In genomic region chr5:39362646-39363045, GRCh38 we compare ENCODE assay signal across 31 cellular contexts. TPM values are rescaled to one million over a fixed set of nuclear protein-coding genes. Genes with fewer than 3 reads are reported as not detected.
"Had no signal": no experiment of that assay in that cellular context is flagged by ENCODE, and none has a peak within 500 bp of the region (broad histone marks: within the 10 kb centered on the region; RNA-seq: fewer than 3 reads in every experiment).

No MANE protein-coding gene starts in this region.

- H3K27ac ChIP-seq: ascending aorta, breast epithelium, cardiac muscle cell, colonic mucosa, epithelial cell of prostate, esophagus squamous epithelium, VCaP had no signal

- ATAC-seq: activated naive CD4-positive, alpha-beta T cell treated with anti-CD3 and anti-CD28 coated beads, Interleukin-2, amount 50 U/mL, for 72 hours; activated T-cell treated with anti-CD3 and anti-CD28 coated beads, Interleukin-2, amount 50 U/mL, for 72 hours; WTC11 had no signal

- H3K27ac Mint-ChIP-seq: activated CD4-positive, alpha-beta memory T cell treated with anti-CD3 and anti-CD28 coated beads, Interleukin-2, amount 10 ng/mL, durations not matched to agents 7 days and 5 days; activated CD4-positive, alpha-beta T cell treated with anti-CD3 and anti-CD28 coated beads, Interleukin-2, amount 10 ng/mL, durations not matched to agents 7 days and 5 days; activated naive CD4-positive, alpha-beta T cell treated with anti-CD3 and anti-CD28 coated beads, Interleukin-2, amount 10 ng/mL, durations not matched to agents 7 days and 5 days; activated naive CD4-positive, alpha-beta T cell treated with anti-CD3 and anti-CD28 coated beads, Interleukin-2, amount 50 U/mL, for 72 hours; activated naive CD8-positive, alpha-beta T cell treated with anti-CD3 and anti-CD28 coated beads, Interleukin-2, amount 10 ng/mL, durations not matched to agents 7 days and 5 days; activated T-cell treated with anti-CD3 and anti-CD28 coated beads, Interleukin-2, amount 50 U/mL, for 24 hours; activated T-cell treated with anti-CD3 and anti-CD28 coated beads, Interleukin-2, amount 50 U/mL, for 72 hours; brain; WTC11 had no signal

- H3K36me3 Mint-ChIP-seq: activated naive CD4-positive, alpha-beta T cell treated with anti-CD3 and anti-CD28 coated beads, Interleukin-2, amount 10 ng/mL, durations not matched to agents 7 days and 5 days; activated naive CD4-positive, alpha-beta T cell treated with anti-CD3 and anti-CD28 coated beads, Interleukin-2, amount 50 U/mL, for 72 hours; activated naive CD8-positive, alpha-beta T cell treated with anti-CD3 and anti-CD28 coated beads, Interleukin-2, amount 10 ng/mL, durations not matched to agents 7 days and 5 days; brain had no signal

- H3K36me3 ChIP-seq: ascending aorta, breast epithelium, cardiac muscle cell, colonic mucosa, esophagus squamous epithelium had no signal

- H3K4me1 Mint-ChIP-seq: activated CD4-positive, alpha-beta memory T cell treated with anti-CD3 and anti-CD28 coated beads, Interleukin-2, amount 10 ng/mL, durations not matched to agents 7 days and 5 days; activated CD4-positive, alpha-beta T cell treated with anti-CD3 and anti-CD28 coated beads, Interleukin-2, amount 10 ng/mL, durations not matched to agents 7 days and 5 days; activated naive CD4-positive, alpha-beta T cell treated with anti-CD3 and anti-CD28 coated beads, Interleukin-2, amount 10 ng/mL, durations not matched to agents 7 days and 5 days; activated naive CD8-positive, alpha-beta T cell treated with anti-CD3 and anti-CD28 coated beads, Interleukin-2, amount 10 ng/mL, durations not matched to agents 7 days and 5 days; brain had no signal

- H3K4me1 ChIP-seq: ascending aorta, breast epithelium, colonic mucosa, esophagus squamous epithelium had no signal

- DNase-seq: activated CD4-positive, alpha-beta memory T cell treated with anti-CD3 and anti-CD28 coated beads, Interleukin-2, amount 10 ng/mL, durations not matched to agents 7 days and 5 days; activated CD4-positive, alpha-beta T cell treated with anti-CD3 and anti-CD28 coated beads for 1 hour; activated CD4-positive, alpha-beta T cell treated with anti-CD3 and anti-CD28 coated beads for 4 hours; activated CD4-positive, alpha-beta T cell treated with anti-CD3 and anti-CD28 coated beads, Interleukin-2, amount 10 ng/mL, durations not matched to agents 7 days and 5 days; activated CD4-positive, alpha-beta T cell treated with anti-CD3 and anti-CD28 coated beads, Interleukin-2, amount 50 U/mL, for 4 hours; activated CD8-positive, alpha-beta memory T cell treated with anti-CD3 and anti-CD28 coated beads, Interleukin-2, amount 50 U/mL, for 48 hours; activated gamma-delta T cell; activated naive CD4-positive, alpha-beta T cell; activated naive CD4-positive, alpha-beta T cell treated with anti-CD3 and anti-CD28 coated beads, Interleukin-2, amount 10 ng/mL, durations not matched to agents 7 days and 5 days; activated naive CD8-positive, alpha-beta T cell treated with anti-CD3 and anti-CD28 coated beads, Interleukin-2, amount 10 ng/mL, durations not matched to agents 7 days and 5 days; activated T-cell treated with anti-CD3 and anti-CD28 coated beads for 4 hours; activated T-cell treated with anti-CD3 and anti-CD28 coated beads, Interleukin-2, amount 50 U/mL, for 24 hours; activated T-cell treated with anti-CD3 and anti-CD28 coated beads, Interleukin-2, amount 50 U/mL, for 72 hours; central memory CD4-positive, alpha-beta T cell; cerebellar nuclear complex; colonic mucosa; effector CD8-positive, alpha-beta T cell; esophagus squamous epithelium; foreskin fibroblast; head of caudate nucleus; T-helper 2 cell had no signal

- H3K9me3 Mint-ChIP-seq: activated naive CD4-positive, alpha-beta T cell treated with anti-CD3 and anti-CD28 coated beads, Interleukin-2, amount 50 U/mL, for 72 hours; brain had no signal

- H3K9me3 ChIP-seq: ascending aorta, breast epithelium, colonic mucosa, esophagus squamous epithelium had no signal

- H3K4me3 Mint-ChIP-seq: activated CD4-positive, alpha-beta memory T cell treated with anti-CD3 and anti-CD28 coated beads, Interleukin-2, amount 10 ng/mL, durations not matched to agents 7 days and 5 days; activated CD4-positive, alpha-beta T cell treated with anti-CD3 and anti-CD28 coated beads, Interleukin-2, amount 10 ng/mL, durations not matched to agents 7 days and 5 days; activated naive CD4-positive, alpha-beta T cell treated with anti-CD3 and anti-CD28 coated beads, Interleukin-2, amount 10 ng/mL, durations not matched to agents 7 days and 5 days; activated naive CD8-positive, alpha-beta T cell treated with anti-CD3 and anti-CD28 coated beads, Interleukin-2, amount 10 ng/mL, durations not matched to agents 7 days and 5 days; activated T-cell treated with anti-CD3 and anti-CD28 coated beads, Interleukin-2, amount 50 U/mL, for 24 hours; activated T-cell treated with anti-CD3 and anti-CD28 coated beads, Interleukin-2, amount 50 U/mL, for 72 hours; brain; WTC11 had no signal

- H3K27me3 Mint-ChIP-seq: activated CD4-positive, alpha-beta memory T cell treated with anti-CD3 and anti-CD28 coated beads, Interleukin-2, amount 10 ng/mL, durations not matched to agents 7 days and 5 days; activated CD4-positive, alpha-beta T cell treated with anti-CD3 and anti-CD28 coated beads, Interleukin-2, amount 10 ng/mL, durations not matched to agents 7 days and 5 days; activated naive CD4-positive, alpha-beta T cell treated with anti-CD3 and anti-CD28 coated beads, Interleukin-2, amount 10 ng/mL, durations not matched to agents 7 days and 5 days; activated naive CD8-positive, alpha-beta T cell treated with anti-CD3 and anti-CD28 coated beads, Interleukin-2, amount 10 ng/mL, durations not matched to agents 7 days and 5 days; activated T-cell treated with anti-CD3 and anti-CD28 coated beads, Interleukin-2, amount 50 U/mL, for 24 hours had no signal

- H3K4me3 ChIP-seq: ascending aorta, breast epithelium, cardiac muscle cell, colonic mucosa, esophagus squamous epithelium had no signal

- H3K27me3 ChIP-seq: ascending aorta, breast epithelium, cardiac muscle cell, colonic mucosa, esophagus squamous epithelium had no signal

RNA-seq across cellular contexts. Expression of gene C9, which starts 1.6 kb away (rescaled TPM):
- total RNA-seq: activated CD4-positive, alpha-beta memory T cell treated with anti-CD3 and anti-CD28 coated beads, Interleukin-2, amount 10 ng/mL, durations not matched to agents 7 days and 5 days; activated CD4-positive, alpha-beta T cell treated with anti-CD3 and anti-CD28 coated beads, Interleukin-2, amount 10 ng/mL, durations not matched to agents 7 days and 5 days; activated naive CD4-positive, alpha-beta T cell treated with anti-CD3 and anti-CD28 coated beads, Interleukin-2, amount 50 U/mL, for 72 hours; activated naive CD8-positive, alpha-beta T cell treated with anti-CD3 and anti-CD28 coated beads, Interleukin-2, amount 10 ng/mL, durations not matched to agents 7 days and 5 days; activated T-cell treated with anti-CD3 and anti-CD28 coated beads, Interleukin-2, amount 50 U/mL, for 72 hours; cardiac muscle cell; endothelial cell of umbilical vein; esophagus squamous epithelium; T-helper 1 cell treated with Interleukin-12 subunit alpha and Interleukin-12 subunit beta and Interleukin-4 antibody, amounts not matched to agents 30 ng/mL and 1 ng/mL, for 36 hours had no signal
